21 cellular contexts compared by ENCODE assay signal in the genomic region with DNA sequence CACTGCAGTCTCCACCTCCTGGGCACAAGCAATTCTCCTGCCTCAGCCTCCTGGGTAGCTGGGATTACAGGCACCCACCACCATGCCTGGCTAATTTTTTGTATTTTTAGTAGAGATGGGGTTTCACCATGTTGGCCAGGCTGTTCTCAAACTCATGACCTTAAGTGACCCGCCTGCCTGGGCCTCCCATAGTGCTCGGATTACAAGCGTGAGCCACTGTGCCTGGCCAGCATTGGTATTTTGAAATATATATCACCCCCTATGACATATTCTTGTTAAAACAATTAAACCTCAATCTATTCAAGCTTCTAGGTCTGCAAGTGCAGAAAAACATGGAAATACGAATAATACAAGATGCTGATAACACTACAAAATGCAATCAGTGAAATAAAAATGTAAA. TPM values are rescaled to one million over a fixed set of nuclear protein-coding genes. Genes with fewer than 3 reads are reported as not detected.
"Had no signal": no experiment of that assay in that cellular context is flagged by ENCODE, and none has a peak within 500 bp of the region (broad histone marks: within the 10 kb centered on the region; RNA-seq: fewer than 3 reads in every experiment).

No MANE protein-coding gene starts in this region.

RNA-seq across cellular contexts. Expression of gene OR2D3, which starts 49.1 kb away (rescaled TPM):
- total RNA-seq: cerebellum; colonic mucosa; endodermal cell; esophagus mucosa; gastrocnemius medialis; glomerular endothelial cell; kidney; left lung; lower leg skin; lung microvascular endothelial cell; mesothelial cell of epicardium; mucosa of descending colon; naive thymus-derived CD4-positive, alpha-beta T cell; osteocyte; prostate gland; right atrium auricular region; sciatic nerve; skeletal muscle tissue; stomach; testis; urinary bladder had no signal

RNA-seq across cellular contexts. Expression of gene ZNF214, which starts 50.3 kb away (rescaled TPM):
- total RNA-seq: naive thymus-derived CD4-positive, alpha-beta T cell had no signal

RNA-seq across cellular contexts. Expression of gene NLRP14, which starts 50.4 kb away (rescaled TPM):
- total RNA-seq: esophagus mucosa, gastrocnemius medialis, glomerular endothelial cell, lung microvascular endothelial cell, osteocyte, right atrium auricular region had no signal
